ENCODE assay signal across 8 cellular contexts in the genomic region with DNA sequence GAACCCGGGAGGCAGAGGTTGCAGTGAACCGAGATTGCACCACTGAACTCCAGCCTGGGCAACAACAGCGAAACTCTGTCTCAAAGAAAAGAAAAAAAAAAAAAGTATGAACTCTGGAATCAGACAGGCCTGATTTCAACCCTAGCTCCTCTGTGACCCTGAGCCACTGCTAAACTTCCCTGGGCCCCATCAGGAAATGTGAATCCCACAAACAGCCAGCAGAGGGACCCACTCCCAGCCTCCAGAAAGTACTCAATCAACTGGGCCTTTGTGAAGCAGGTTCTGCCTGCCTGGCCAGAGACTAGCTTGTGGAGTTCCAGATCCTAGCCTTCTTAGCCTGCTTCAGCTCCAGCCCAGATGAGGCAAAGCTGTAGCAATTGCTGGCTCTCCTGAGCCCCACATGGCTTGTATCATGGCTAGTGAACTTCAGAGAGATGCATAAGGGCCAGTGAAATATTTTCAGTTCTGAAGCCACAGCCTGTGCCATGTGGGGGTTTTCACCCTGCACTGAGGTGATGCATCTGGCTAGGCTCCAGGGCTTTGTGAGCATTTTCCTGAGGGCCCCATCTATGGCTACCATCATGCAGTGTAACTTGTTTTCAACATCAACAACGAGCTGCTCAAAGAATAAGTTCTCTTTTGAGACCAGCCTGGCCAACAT. TPM values are rescaled to one million over a fixed set of nuclear protein-coding genes. Genes with fewer than 3 reads are reported as not detected.
DNase-seq lines count a peak whose midpoint lies in the region; ATAC-seq and TF ChIP-seq lines count a peak whose summit lies in the region.

No MANE protein-coding gene starts in this region.

- no peak overlapping the region for H3K4me3 ChIP-seq in right lobe of liver

- no peak overlapping the region for H3K27ac Mint-ChIP-seq in chondrocyte (ENCODE audit: unreplicated experiment)

- TF ChIP-seq POLR2A in right lobe of liver (IDR thresholded peaks at IDR 0.05): no peak

- H3K4me1 Mint-ChIP-seq in chondrocyte (ENCODE audit: low read depth): peaks cover 2% of the 10 kb centered on the region

- peak; percentile 66 for TF ChIP-seq CTCF in VCaP (conservative IDR thresholded peaks at IDR 0.05)
- TF ChIP-seq CTCF in chondrocyte (IDR thresholded peaks at IDR 0.05): peak; percentile 76
- TF ChIP-seq CTCF in right lobe of liver (IDR thresholded peaks at IDR 0.05): peak; percentile 59 to 67 (median 63)

- intact Hi-C loops in right lobe of liver (cut with DNase I): no loop called here

- 57% methylated on average over 4 of the region's 4 CpGs for WGBS in right lobe of liver (ENCODE audit: insufficient coverage, low coverage, low lambda C conversion rate, missing lambda C conversion rate)

- no peaks in the 10 kb centered on the region for H3K27me3 ChIP-seq in right lobe of liver

- H3K36me3 ChIP-seq in right lobe of liver: no peaks in the 10 kb centered on the region

- H3K4me3 Mint-ChIP-seq in chondrocyte (ENCODE audit: unreplicated experiment): no peak overlapping the region

- no peak overlapping the region for H3K27ac ChIP-seq in VCaP
- no peak overlapping the region for H3K27ac ChIP-seq in right lobe of liver

- DNase-seq in activated gamma-delta T cell treated with Interleukin-2 at 50 U/mL for 16 hours (peak; percentile 54), activated gamma-delta T cell (lab: John Stamatoyannopoulos, UW) (no peak), NCI-H1105 (lab: John Stamatoyannopoulos, UW) (peak; percentile 13), chondrocyte (ENCODE audit: low spot score) (no peak), right lobe of liver (peak in 2 of 3 donors; percentile 46 to 51)
- DNase-seq in stimulated activated naive CD8-positive, alpha-beta T cell treated with anti-CD3 and anti-CD28 coated beads, Interleukin-15, Interleukin-2, amounts not matched to agents 100 U/mL and 50 U/mL, for 24 hours: peak; percentile 37

- ATAC-seq in HG02678 (IDR thresholded peaks at IDR 0.05; ENCODE audit: unreplicated experiment): peak; percentile 79
- ATAC-seq in right lobe of liver: peak; percentile 91 to 95 (median 94)
- peak; percentile 57 for ATAC-seq in stimulated activated naive CD8-positive, alpha-beta T cell treated with anti-CD3 and anti-CD28 coated beads, Interleukin-15, Interleukin-2, amounts not matched to agents 100 U/mL and 50 U/mL, for 24 hours

- no peaks in the 10 kb centered on the region for H3K9me3 ChIP-seq in right lobe of liver

- H3K27me3 Mint-ChIP-seq in chondrocyte (ENCODE audit: low read depth): peaks cover 2% of the 10 kb centered on the region

- no peaks in the 10 kb centered on the region for H3K4me1 ChIP-seq in right lobe of liver

- peaks cover 2% of the 10 kb centered on the region for H3K36me3 Mint-ChIP-seq in chondrocyte (ENCODE audit: low read depth)

- H3K9me3 Mint-ChIP-seq in chondrocyte (ENCODE audit: low read depth): peaks cover 13% of the 10 kb centered on the region

RNA-seq across cellular contexts. Expression of a gene that starts 7.2 kb away (rescaled TPM):
- total RNA-seq in chondrocyte: 93.5 to 98.5 TPM (median 94.1 TPM) in 3 replicates
- total RNA-seq in right lobe of liver: 10 to 100 TPM; 12.7 to 27.3 (median 20.0) TPM

RNA-seq across cellular contexts. Expression of a gene that starts 28.5 kb away (rescaled TPM):
- 14.7 to 18.9 TPM (median 17.8 TPM) in 3 replicates for total RNA-seq in chondrocyte
- 10 to 100 TPM in 4 of 6 experiments, 1 to 10 TPM in 2; 5.2 to 13.3 (median 11.7) TPM for total RNA-seq in right lobe of liver

RNA-seq across cellular contexts. Expression of a gene that starts 37.4 kb away (rescaled TPM):
- total RNA-seq in chondrocyte (not detected in 3 replicates), right lobe of liver (not detected)

Comparison
In these comparisons a context has a peak if more than half of its experiments do, and no peak if none do; other contexts are left out.
1. DNase-seq: peak in activated gamma-delta T cell treated with Interleukin-2 at 50 U/mL for 16 hours (single experiment), NCI-H1105 (single experiment), right lobe of liver (2 of 3) and stimulated activated naive CD8-positive, alpha-beta T cell treated with anti-CD3 and anti-CD28 coated beads, Interleukin-15, Interleukin-2, amounts not matched to agents 100 U/mL and 50 U/mL, for 24 hours (single experiment); none in activated gamma-delta T cell (single experiment) and chondrocyte (single experiment).
2. Peak in every context shown above with its lines, with median percentiles within 50 percentile points of each other: ATAC-seq and CTCF ChIP-seq.